8 cellular contexts compared by ENCODE assay signal in genomic region chr12:123385536-123385935, GRCh38. TPM values are rescaled to one million over a fixed set of nuclear protein-coding genes. Genes with fewer than 3 reads are reported as not detected.
DNase-seq lines count a peak whose midpoint lies in the region; ATAC-seq, FAIRE-seq and TF ChIP-seq lines count a peak whose summit lies in the region.
"Not testable (repeated sequence)": the region's sequence is repeated elsewhere in the genome, so short reads cannot be mapped to it uniquely, and the experiment has no call there.

No MANE protein-coding gene starts in this region.

- not testable (repeated sequence) for TF ChIP-seq RAD21 in A549 (conservative IDR thresholded peaks at IDR 0.05 in 1 of 2, IDR thresholded peaks at IDR 0.05 in 1 of 2); GM12878 (IDR thresholded peaks at IDR 0.05; ENCODE audit: insufficient read depth, low read depth, low read length)

- not testable (repeated sequence) for BruUV-seq in GM12878 (replicated peaks; lab: Mats Ljungman, UMichigan)

- H3F3A ChIP-seq in OCI-LY1 (ENCODE audit: insufficient read depth, low read length), result not testable (repeated sequence)
- H3F3A ChIP-seq in SU-DHL-6 (ENCODE audit: insufficient read depth), result peaks cover 16% of the 10 kb centered on the region

- DNase-seq in A549 (ENCODE audit: low read depth in 1 of 2, low spot score in 1 of 2); CD8-positive, alpha-beta memory T cell; HFFc6; GM12878 (ENCODE audit: low read depth, low spot score); mesenchymal stem cell: not testable (repeated sequence)
- DNase-seq in erythroblast (lab: John Stamatoyannopoulos, UW), result peak; percentile 21 to 48

- intact Hi-C loops in GM12878 (cut with micrococcal nuclease; ENCODE audit: unreplicated experiment), result loop anchor here (5.0 kb wide), 1 partner anchor 47 kb away; no protein-coding TSS in a partner anchor

- not testable (repeated sequence) for H3K27me3 ChIP-seq in CD8-positive, alpha-beta memory T cell (ENCODE audit: insufficient read depth, low read length, poor library complexity, severe bottlenecking); OCI-LY1 (ENCODE audit: insufficient read depth, low read length); SU-DHL-6 (ENCODE audit: low read length); GM12878 (replicated peaks in 1 of 2; ENCODE audit: control insufficient read depth in 2 of 2, insufficient read depth in 2 of 2, low read length in 1 of 2); mesenchymal stem cell (ENCODE audit: control insufficient read depth in 1 of 2, insufficient read depth in 1 of 2, low read length in 2 of 2)

- H3K79me1 ChIP-seq in mesenchymal stem cell (replicated peaks; ENCODE audit: low read length, poor library complexity, severe bottlenecking), result peaks cover 15% of the 10 kb centered on the region

- CTCF ChIA-PET in A549 (lab: Yijun Ruan, JAX) (interaction anchor here (0.6 to 4.5 kb wide), 5 partner anchors 17 to 195 kb away, joined by 3 to 25 read pairs (median 3); no protein-coding TSS in a partner anchor), GM12878 (lab: Yijun Ruan, JAX) (interaction anchor here (0.5 to 1.7 kb wide), 6 partner anchors 20 to 148 kb away, joined by 3 to 8 read pairs (median 4); partner anchors contain the start of gene SBNO1)
- CTCF ChIA-PET in CD8-positive, alpha-beta memory T cell (lab: Charles Lee), result interaction anchor here (8.4 kb wide), 1 partner anchor 20 kb away, joined by 66 read pairs; the partner anchor contains the start of gene SBNO1

- not testable (repeated sequence) for H3K36me3 ChIP-seq in CD8-positive, alpha-beta memory T cell (ENCODE audit: insufficient read depth, low read length); OCI-LY1 (ENCODE audit: insufficient read depth, low read length); SU-DHL-6 (ENCODE audit: low read length); GM12878 (ENCODE audit: control insufficient read depth in 2 of 2, insufficient read depth in 2 of 2, low read length in 1 of 2); mesenchymal stem cell (ENCODE audit: control insufficient read depth in 1 of 2, insufficient read depth in 2 of 2, low read depth in 1 of 2, low read length in 2 of 2)

- TF ChIP-seq POLR2A in A549 (IDR thresholded peaks at IDR 0.05; ENCODE audit: low read length); GM12878 (IDR thresholded peaks at IDR 0.05; ENCODE audit: low read depth, low read length); erythroblast (IDR thresholded peaks at IDR 0.05; ENCODE audit: low read length): not testable (repeated sequence)

- FAIRE-seq in A549 (lab: Jason Lieb, UNC); GM12878 (lab: Jason Lieb, UNC): not testable (repeated sequence)

- H3K9ac ChIP-seq in OCI-LY1 (ENCODE audit: low read length); SU-DHL-6 (ENCODE audit: low read length); GM12878 (ENCODE audit: control insufficient read depth, insufficient read depth, low read length): not testable (repeated sequence)
- peak overlapping the region; percentile 92 for H3K9ac ChIP-seq in mesenchymal stem cell (ENCODE audit: low read length)

- H3K36me3 Mint-ChIP-seq in CD8-positive, alpha-beta memory T cell; HFFc6 (ENCODE audit: low read depth): not testable (repeated sequence)

- TF ChIP-seq EP300 in A549 (IDR thresholded peaks at IDR 0.05); GM12878 (IDR thresholded peaks at IDR 0.05; ENCODE audit: borderline replicate concordance in 1 of 2, control insufficient read depth in 1 of 2, low read depth in 2 of 2, low read length in 2 of 2): not testable (repeated sequence)

- not testable (repeated sequence) for H2BK15ac ChIP-seq in mesenchymal stem cell (ENCODE audit: low read depth, poor library complexity, severe bottlenecking)

- not testable (repeated sequence) for H4K8ac ChIP-seq in mesenchymal stem cell (ENCODE audit: low read length)

- not testable (repeated sequence) for H2BK120ac ChIP-seq in mesenchymal stem cell (ENCODE audit: low read depth, low read length)

- not testable (repeated sequence) for H2AK5ac ChIP-seq in mesenchymal stem cell (ENCODE audit: low read length, severe bottlenecking)

- H3K9me3 ChIP-seq in A549; CD8-positive, alpha-beta memory T cell (ENCODE audit: low read length); OCI-LY1 (ENCODE audit: low read length); SU-DHL-6 (ENCODE audit: insufficient read depth, low read length); GM12878 (replicated peaks; ENCODE audit: control insufficient read depth, insufficient read depth, low read length); mesenchymal stem cell (ENCODE audit: control insufficient read depth, low read length): not testable (repeated sequence)

- not testable (repeated sequence) for H2BK12ac ChIP-seq in mesenchymal stem cell (ENCODE audit: low read length in 2 of 2)

- H3K4me1 ChIP-seq in A549 (peaks cover 34% of the 10 kb centered on the region), OCI-LY1 (ENCODE audit: insufficient read depth, low read length, severe bottlenecking) (peaks cover 40% of the 10 kb centered on the region), GM12878 (ENCODE audit: control insufficient read depth, insufficient read depth, low read length) (peaks cover 24% of the 10 kb centered on the region), mesenchymal stem cell (ENCODE audit: control insufficient read depth, insufficient read depth, low read depth, low read length) (peaks cover 16% of the 10 kb centered on the region)
- peaks cover 25% of the 10 kb centered on the region for H3K4me1 ChIP-seq in CD8-positive, alpha-beta memory T cell (ENCODE audit: insufficient read depth, low read length)

- H3K4me1 Mint-ChIP-seq in CD8-positive, alpha-beta memory T cell, result peaks cover 26 to 36% (median 28%) of the 10 kb centered on the region in 3 donors
- H3K4me1 Mint-ChIP-seq in HFFc6 (ENCODE audit: low read depth), result peaks cover 24% of the 10 kb centered on the region

- not testable (repeated sequence) for H4K20me1 ChIP-seq in OCI-LY1 (ENCODE audit: insufficient read depth, low read length); SU-DHL-6 (ENCODE audit: low read depth, low read length); GM12878 (ENCODE audit: control insufficient read depth, insufficient read depth)

- H3K9me3 Mint-ChIP-seq in CD8-positive, alpha-beta memory T cell; HFFc6: not testable (repeated sequence)

- 95% methylated on average over 9 of the region's 9 CpGs for WGBS in A549 (ENCODE audit: missing lambda C conversion rate)
- 95% methylated on average over 9 of the region's 9 CpGs for WGBS in GM12878 (ENCODE audit: insufficient coverage, insufficient replicate concordance, low lambda C conversion rate, missing lambda C conversion rate)
- 98% methylated on average over 5 of the region's 9 CpGs for WGBS in mesenchymal stem cell

- RAD21 ChIA-PET in GM12878 (lab: Charles Lee; ENCODE audit: unreplicated experiment), result interaction anchor here (0.6 to 0.7 kb wide), 2 partner anchors 52 to 57 kb away, joined by 3 to 5 read pairs; no protein-coding TSS in a partner anchor

- H3K18ac ChIP-seq in mesenchymal stem cell (ENCODE audit: low read depth in 1 of 2, low read length in 2 of 2), result not testable (repeated sequence)

- peak overlapping the region in 4 of 7 donors; percentile 5 to 48 (median 26) for H3K4me3 Mint-ChIP-seq in CD8-positive, alpha-beta memory T cell
- H3K4me3 Mint-ChIP-seq in HFFc6, result peak overlapping the region; percentile 93; the same call in 1 of the 2 replicates

- H3K79me2 ChIP-seq in OCI-LY1 (ENCODE audit: insufficient read depth, low read length) (peaks cover 24% of the 10 kb centered on the region), GM12878 (ENCODE audit: control insufficient read depth, insufficient read depth, low read length) (peaks cover 47% of the 10 kb centered on the region)
- H3K79me2 ChIP-seq in SU-DHL-6 (ENCODE audit: insufficient read depth, low read length), result not testable (repeated sequence)

- not testable (repeated sequence) for ATAC-seq in A549, GM12878

- H4K91ac ChIP-seq in mesenchymal stem cell (ENCODE audit: low read length), result not testable (repeated sequence)

- peak overlapping the region; percentile 63 to 93; a peak in 5 of 6 replicates for H3K27ac ChIP-seq in A549
- H3K27ac ChIP-seq in CD8-positive, alpha-beta memory T cell (ENCODE audit: low read depth, low read length), result peak overlapping the region; percentile 6
- H3K27ac ChIP-seq in OCI-LY1 (ENCODE audit: low read depth, low read length, poor library complexity, severe bottlenecking); SU-DHL-6 (ENCODE audit: low read depth, low read length); GM12878 (ENCODE audit: control insufficient read depth, insufficient read depth); mesenchymal stem cell (ENCODE audit: low read length, poor library complexity, severe bottlenecking): not testable (repeated sequence)

- POLR2A ChIA-PET in A549 (lab: Yijun Ruan, JAX) (interaction anchor here (0.6 to 2.9 kb wide), 3 partner anchors 9 to 422 kb away, joined by 3 to 71 read pairs (median 6); partner anchors contain the start of gene SBNO1), GM12878 (lab: Charles Lee) (interaction anchor here (0.7 to 3.1 kb wide), 6 partner anchors 11 to 154 kb away, joined by 3 to 20 read pairs (median 4); partner anchors contain the start of genes SBNO1 and SNRNP35)
- POLR2A ChIA-PET in CD8-positive, alpha-beta memory T cell (lab: Charles Lee), result interaction anchor here (0.7 kb wide), 2 partner anchors 71 to 74 kb away, joined by 4 to 8 read pairs; no protein-coding TSS in a partner anchor

- SMC1A ChIA-PET in GM12878 (lab: Charles Lee; ENCODE audit: uncharacterized antibody, unreplicated experiment), result interaction anchor here (0.6 to 3.6 kb wide), 6 partner anchors 20 to 1126 kb away, joined by 3 to 12 read pairs (median 4); partner anchors contain the start of gene RILPL2

- not testable (repeated sequence) for H3K14ac ChIP-seq in mesenchymal stem cell (ENCODE audit: low read length in 2 of 2)

- H2BK5ac ChIP-seq in mesenchymal stem cell (ENCODE audit: low read depth, low read length, poor library complexity, severe bottlenecking), result not testable (repeated sequence)

- H3K4me2 ChIP-seq in A549 (peak overlapping the region; percentile 69), OCI-LY1 (ENCODE audit: low read length) (peak overlapping the region; percentile 95), SU-DHL-6 (ENCODE audit: low read depth, low read length, poor library complexity, severe bottlenecking) (peak overlapping the region; percentile 85), GM12878 (ENCODE audit: control insufficient read depth, insufficient read depth) (peak overlapping the region; percentile 89; the same call in 1 of the 2 replicates)
- H3K4me2 ChIP-seq in mesenchymal stem cell (ENCODE audit: low read length, poor library complexity, severe bottlenecking), result not testable (repeated sequence)

- H2AFZ ChIP-seq in OCI-LY1 (ENCODE audit: low read length); SU-DHL-6 (ENCODE audit: low read depth, low read length, severe bottlenecking); GM12878 (ENCODE audit: control insufficient read depth, low read depth, low read length); mesenchymal stem cell (ENCODE audit: low read depth, low read length): not testable (repeated sequence)

- H3K27ac Mint-ChIP-seq in CD8-positive, alpha-beta memory T cell, result peak overlapping the region in 1 of 8 donors; percentile 12
- 0 out of 2 replicates have a peak overlapping the region, but pooled peaks have one; percentile 92 for H3K27ac Mint-ChIP-seq in HFFc6

- not testable (repeated sequence) for TF ChIP-seq CTCF in A549 (IDR thresholded peaks at IDR 0.05); HFFc6 (IDR thresholded peaks at IDR 0.05); OCI-LY1 (IDR thresholded peaks at IDR 0.05; ENCODE audit: low read length); SU-DHL-6 (IDR thresholded peaks at IDR 0.05; ENCODE audit: insufficient read depth, low read length, poor library complexity, severe bottlenecking); GM12878 (IDR thresholded peaks at IDR 0.05 in 2 of 3, conservative IDR thresholded peaks at IDR 0.05 in 1 of 3; ENCODE audit: control insufficient read depth in 2 of 3, extremely low read depth in 1 of 3, insufficient read depth in 1 of 3, low read depth in 3 of 3, low read length in 3 of 3)

- H3K9me2 ChIP-seq in OCI-LY1 (ENCODE audit: low read depth, low read length); SU-DHL-6 (replicated peaks; ENCODE audit: insufficient read depth, low read length): not testable (repeated sequence)

- not testable (repeated sequence) for H3K23ac ChIP-seq in mesenchymal stem cell (ENCODE audit: low read length in 2 of 2)

- not testable (repeated sequence) for H3K4ac ChIP-seq in mesenchymal stem cell (ENCODE audit: low read depth in 1 of 2, low read length in 2 of 2)

- H3K4me3 ChIP-seq in A549, result 0 out of 3 replicates have a peak overlapping the region, but pooled peaks have one; percentile 60
- H3K4me3 ChIP-seq in CD8-positive, alpha-beta memory T cell (ENCODE audit: low read length); OCI-LY1 (ENCODE audit: low read depth, low read length, poor library complexity, severe bottlenecking); SU-DHL-6 (ENCODE audit: insufficient read depth, low read length, poor library complexity, severe bottlenecking); GM12878; mesenchymal stem cell (ENCODE audit: insufficient read depth in 1 of 2, low read depth in 1 of 2, low read length in 2 of 2): not testable (repeated sequence)

- not testable (repeated sequence) for H3K27me3 Mint-ChIP-seq in CD8-positive, alpha-beta memory T cell; HFFc6 (ENCODE audit: insufficient read depth)

- in situ Hi-C loops in GM12878 (cut with MboI), result not testable (repeated sequence)

RNA-seq across cellular contexts. Expression of gene KMT5A, which starts 1.6 kb away (rescaled TPM):
- 32.9 and 40.5 TPM in 2 replicates for polyA plus RNA-seq in A549 (2011; rRNA removed)
- 36.7 and 37.8 TPM in 2 replicates for polyA plus RNA-seq in A549 (2012; cell fraction: cytosol; rRNA removed)
- 60.3 and 70.4 TPM in 2 replicates for polyA plus RNA-seq in A549 (2012; cell fraction: nucleus; rRNA removed)
- polyA plus RNA-seq in A549 (2017; fragmentation: RNase III; extraction: RNeasy Plus Mini Kit Qiagen cat#74134 plus additional on column Dnase treatment), result 37.5 to 41.9 TPM (median 40.8 TPM) in 3 replicates
- 25.3 and 30.9 TPM in 2 replicates for polyA minus RNA-seq in A549 (2011; rRNA and poly(A)+ RNA removed)
- total RNA-seq in CD8-positive, alpha-beta memory T cell, result 10 to 100 TPM; 46.8 to 49.9 TPM
- 5.0 TPM for polyA plus RNA-seq in CD8-positive, alpha-beta memory T cell
- 10 to 100 TPM; 52.2 to 64.0 (median 61.3) TPM for total RNA-seq in HFFc6 (2021; fragmentation: NEBNext Ultra II Directional; extraction: Animal tissue kit (Norgen Biotek cat#: 25700))
- total RNA-seq in GM12878 (2013; cell fraction: nucleolus; rRNA removed), result 46.9 and 65.3 TPM in 2 replicates
- total RNA-seq in GM12878 (2014; rRNA removed), result 33.7 and 41.3 TPM in 2 replicates
- total RNA-seq in GM12878 (2014; rRNA removed; fragmentation: Illumina TruSeq; extraction: Trizol), result 39.2 and 39.4 TPM in 2 replicates
- 39.2 and 47.1 TPM in 2 replicates for total RNA-seq in GM12878 (2021)
- polyA plus RNA-seq in GM12878 (2011; ENCODE audit: low read depth), result 12.8 TPM
- 30.0 and 31.8 TPM in 2 replicates for polyA plus RNA-seq in GM12878 (2011; rRNA removed)
- 26.0 and 27.7 TPM in 2 replicates for polyA plus RNA-seq in GM12878 (2011; cell fraction: cytosol; rRNA removed)
- 69.3 and 82.9 TPM in 2 replicates for polyA plus RNA-seq in GM12878 (2011; cell fraction: nucleus; rRNA removed)
- polyA plus RNA-seq in GM12878 (2012), result 25.0 and 25.3 TPM in 2 replicates
- 45.4 and 54.2 TPM in 2 replicates for polyA plus RNA-seq in GM12878 (2014; fragmentation: Illumina TruSeq; extraction: Trizol)
- polyA plus RNA-seq in GM12878 (2014; fragmentation: Nextera tagmentation; extraction: Ambion mirVana), result 1 to 10 TPM; 3.2 to 6.8 TPM
- 34.7 and 41.0 TPM in 2 replicates for polyA plus RNA-seq in GM12878 (2014; rRNA removed)
- 10 to 100 TPM; 17.3 to 18.3 TPM for polyA plus RNA-seq in GM12878 (2016; fragmentation: Nextera tagmentation; extraction: Ambion mirVana)
- polyA minus RNA-seq in GM12878 (2011; rRNA and poly(A)+ RNA removed), result 22.1 and 23.6 TPM in 2 replicates
- 8.7 and 13.2 TPM in 2 replicates for polyA minus RNA-seq in GM12878 (2011; cell fraction: cytosol; rRNA and poly(A)+ RNA removed)
- polyA minus RNA-seq in GM12878 (2011; cell fraction: nucleus; rRNA and poly(A)+ RNA removed), result 20.3 and 27.7 TPM in 2 replicates
- polyA plus RNA-seq in mesenchymal stem cell (2013, experiment 1 of 2), result 47.0 TPM
- polyA plus RNA-seq in mesenchymal stem cell (2013, experiment 2 of 2), result 48.9 TPM

RNA-seq across cellular contexts. Expression of gene SBNO1, which starts 20.9 kb away (rescaled TPM):
- polyA plus RNA-seq in A549 (2011; rRNA removed) (33.4 and 35.7 TPM in 2 replicates), A549 (2017; fragmentation: RNase III; extraction: RNeasy Plus Mini Kit Qiagen cat#74134 plus additional on column Dnase treatment) (24.4 to 25.9 TPM (median 25.2 TPM) in 3 replicates), GM12878 (2011; rRNA removed) (19.8 and 29.3 TPM in 2 replicates), GM12878 (2014; fragmentation: Illumina TruSeq; extraction: Trizol) (22.0 and 28.2 TPM in 2 replicates), GM12878 (2014; fragmentation: Nextera tagmentation; extraction: Ambion mirVana) (10 to 100 TPM in 1 of 2 experiments, 1 to 10 TPM in 1; 7.5 to 10.9 TPM), GM12878 (2014; rRNA removed) (9.9 and 13.3 TPM in 2 replicates), GM12878 (2016; fragmentation: Nextera tagmentation; extraction: Ambion mirVana) (10 to 100 TPM; 33.1 to 37.8 TPM)
- polyA plus RNA-seq in A549 (2012; cell fraction: cytosol; rRNA removed), result 5.3 and 5.7 TPM in 2 replicates
- polyA plus RNA-seq in A549 (2012; cell fraction: nucleus; rRNA removed), result 4.6 and 7.0 TPM in 2 replicates
- polyA minus RNA-seq in A549 (2011; rRNA and poly(A)+ RNA removed), result 29.0 and 31.2 TPM in 2 replicates
- 10 to 100 TPM; 52.1 to 53.8 TPM for total RNA-seq in CD8-positive, alpha-beta memory T cell
- 42.8 TPM for polyA plus RNA-seq in CD8-positive, alpha-beta memory T cell
- total RNA-seq in HFFc6 (2021; fragmentation: NEBNext Ultra II Directional; extraction: Animal tissue kit (Norgen Biotek cat#: 25700)), result 10 to 100 TPM; 32.3 to 38.2 (median 35.3) TPM
- 49.6 and 49.7 TPM in 2 replicates for total RNA-seq in GM12878 (2013; cell fraction: nucleolus; rRNA removed)
- total RNA-seq in GM12878 (2014; rRNA removed) (15.8 and 17.6 TPM in 2 replicates), GM12878 (2014; rRNA removed; fragmentation: Illumina TruSeq; extraction: Trizol) (29.9 and 31.1 TPM in 2 replicates), GM12878 (2021) (38.2 and 39.7 TPM in 2 replicates)
- polyA plus RNA-seq in GM12878 (2011; ENCODE audit: low read depth), result 12.7 TPM
- polyA plus RNA-seq in GM12878 (2011; cell fraction: cytosol; rRNA removed), result 6.1 and 8.0 TPM in 2 replicates
- 7.2 and 10.4 TPM in 2 replicates for polyA plus RNA-seq in GM12878 (2011; cell fraction: nucleus; rRNA removed)
- polyA plus RNA-seq in GM12878 (2012), result 18.2 and 19.1 TPM in 2 replicates
- polyA minus RNA-seq in GM12878 (2011; rRNA and poly(A)+ RNA removed), result 25.0 and 35.0 TPM in 2 replicates
- polyA minus RNA-seq in GM12878 (2011; cell fraction: cytosol; rRNA and poly(A)+ RNA removed), result 10.6 and 13.3 TPM in 2 replicates
- polyA minus RNA-seq in GM12878 (2011; cell fraction: nucleus; rRNA and poly(A)+ RNA removed), result 5.0 and 8.4 TPM in 2 replicates
- 21.8 TPM for polyA plus RNA-seq in mesenchymal stem cell (2013, experiment 1 of 2)
- polyA plus RNA-seq in mesenchymal stem cell (2013, experiment 2 of 2), result 21.4 TPM

RNA-seq across cellular contexts. Expression of gene RILPL2, which starts 50.9 kb away (rescaled TPM):
- 2.4 TPM in 2 replicates for polyA plus RNA-seq in A549 (2011; rRNA removed)
- polyA plus RNA-seq in A549 (2012; cell fraction: cytosol; rRNA removed), result 2.0 and 2.1 TPM in 2 replicates
- polyA plus RNA-seq in A549 (2012; cell fraction: nucleus; rRNA removed), result 0.72 and 0.77 TPM in 2 replicates
- 2.1 to 3.1 TPM (median 2.9 TPM) in 3 replicates for polyA plus RNA-seq in A549 (2017; fragmentation: RNase III; extraction: RNeasy Plus Mini Kit Qiagen cat#74134 plus additional on column Dnase treatment)
- 0.88 and 1.4 TPM in 2 replicates for polyA minus RNA-seq in A549 (2011; rRNA and poly(A)+ RNA removed)
- 10 to 100 TPM; 26.9 to 27.6 TPM for total RNA-seq in CD8-positive, alpha-beta memory T cell
- 8.4 TPM for polyA plus RNA-seq in CD8-positive, alpha-beta memory T cell
- 1 to 10 TPM; 4.4 to 6.0 (median 5.5) TPM for total RNA-seq in HFFc6 (2021; fragmentation: NEBNext Ultra II Directional; extraction: Animal tissue kit (Norgen Biotek cat#: 25700))
- total RNA-seq in GM12878 (2013; cell fraction: nucleolus; rRNA removed), result 14.7 and 14.8 TPM in 2 replicates
- 18.9 and 19.2 TPM in 2 replicates for total RNA-seq in GM12878 (2014; rRNA removed)
- 16.9 and 17.8 TPM in 2 replicates for total RNA-seq in GM12878 (2014; rRNA removed; fragmentation: Illumina TruSeq; extraction: Trizol)
- 18.7 and 19.2 TPM in 2 replicates for total RNA-seq in GM12878 (2021)
- polyA plus RNA-seq in GM12878 (2011; ENCODE audit: low read depth), result 11.1 TPM
- 21.8 and 23.9 TPM in 2 replicates for polyA plus RNA-seq in GM12878 (2011; rRNA removed)
- 17.7 and 21.6 TPM in 2 replicates for polyA plus RNA-seq in GM12878 (2011; cell fraction: cytosol; rRNA removed)
- 7.4 and 9.1 TPM in 2 replicates for polyA plus RNA-seq in GM12878 (2011; cell fraction: nucleus; rRNA removed)
- 17.7 and 21.4 TPM in 2 replicates for polyA plus RNA-seq in GM12878 (2012)
- 15.8 and 20.3 TPM in 2 replicates for polyA plus RNA-seq in GM12878 (2014; fragmentation: Illumina TruSeq; extraction: Trizol)
- 1 to 10 TPM; 3.5 to 8.3 TPM for polyA plus RNA-seq in GM12878 (2014; fragmentation: Nextera tagmentation; extraction: Ambion mirVana)
- 23.2 and 24.0 TPM in 2 replicates for polyA plus RNA-seq in GM12878 (2014; rRNA removed)
- 10 to 100 TPM; 36.9 to 38.5 TPM for polyA plus RNA-seq in GM12878 (2016; fragmentation: Nextera tagmentation; extraction: Ambion mirVana)
- polyA minus RNA-seq in GM12878 (2011; rRNA and poly(A)+ RNA removed), result 8.3 and 9.7 TPM in 2 replicates
- 5.8 and 6.0 TPM in 2 replicates for polyA minus RNA-seq in GM12878 (2011; cell fraction: cytosol; rRNA and poly(A)+ RNA removed)
- 2.4 and 4.4 TPM in 2 replicates for polyA minus RNA-seq in GM12878 (2011; cell fraction: nucleus; rRNA and poly(A)+ RNA removed)
- 5.2 TPM for polyA plus RNA-seq in mesenchymal stem cell (2013, experiment 1 of 2)
- polyA plus RNA-seq in mesenchymal stem cell (2013, experiment 2 of 2), result 5.5 TPM
